ENCODE assay signal across 8 cellular contexts in the genomic region with DNA sequence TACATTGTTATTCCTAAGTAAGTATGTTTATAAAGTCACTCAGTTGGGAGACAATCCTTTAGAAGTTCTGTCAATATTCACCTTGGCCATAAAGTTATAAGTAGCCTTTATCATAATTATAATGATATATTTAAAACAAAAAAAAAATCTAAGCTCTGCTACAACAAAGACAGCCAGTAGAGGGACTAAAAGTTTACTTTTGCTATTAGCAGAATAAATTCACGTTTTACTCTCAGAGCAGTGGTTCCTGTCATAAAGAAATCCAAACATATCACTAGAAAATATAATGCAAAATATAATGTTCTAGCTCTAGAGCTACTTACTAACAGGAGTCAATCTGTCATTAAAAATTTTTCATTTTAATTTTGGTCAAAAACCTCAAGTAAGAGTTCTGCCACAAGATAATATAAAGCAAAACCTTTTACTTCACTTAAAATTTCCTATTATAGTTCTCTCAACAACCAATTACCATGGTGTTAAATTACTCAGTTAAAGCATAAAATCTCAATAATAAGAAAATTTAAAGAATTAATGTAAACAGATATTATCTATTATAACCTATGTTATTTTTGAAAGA. TPM values are rescaled to one million over a fixed set of nuclear protein-coding genes. Genes with fewer than 3 reads are reported as not detected.
DNase-seq lines count a peak whose midpoint lies in the region; ATAC-seq and TF ChIP-seq lines count a peak whose summit lies in the region.

No MANE protein-coding gene starts in this region.

- peak; percentile 26 for TF ChIP-seq CTCF in NB4 (IDR thresholded peaks at IDR 0.05; ENCODE audit: low read depth, low read length)
- TF ChIP-seq CTCF in neural crest cell (conservative IDR thresholded peaks at IDR 0.05), result peak; percentile 78

- ATAC-seq in stimulated activated naive B cell treated with anti-CD40 and anti-IgM and Interleukin-4, amounts not matched to agents 10 μg/mL and 1 μg/mL and 100 μg/mL, for 72 hours (replicated peaks), result no peak
- no peak for ATAC-seq in GM19452 (IDR thresholded peaks at IDR 0.05; ENCODE audit: unreplicated experiment)

- peaks cover 5% of the 10 kb centered on the region for H3K4me1 Mint-ChIP-seq in neural crest cell
- H3K4me1 Mint-ChIP-seq in stimulated activated naive B cell treated with anti-CD40 and anti-IgM and Interleukin-4, amounts not matched to agents 10 μg/mL and 1 μg/mL and 100 μg/mL, for 72 hours, result peaks cover 4 to 25% of the 10 kb centered on the region in 2 donors

- H3K4me3 Mint-ChIP-seq in neural crest cell, result no peak overlapping the region
- H3K4me3 Mint-ChIP-seq in stimulated activated naive B cell treated with anti-CD40 and anti-IgM and Interleukin-4, amounts not matched to agents 10 μg/mL and 1 μg/mL and 100 μg/mL, for 72 hours, result no peak overlapping the region

- H3K27ac Mint-ChIP-seq in neural crest cell (ENCODE audit: unreplicated experiment), result no peak overlapping the region
- no peak overlapping the region for H3K27ac Mint-ChIP-seq in stimulated activated naive B cell treated with anti-CD40 and anti-IgM and Interleukin-4, amounts not matched to agents 10 μg/mL and 1 μg/mL and 100 μg/mL, for 72 hours

- no peaks in the 10 kb centered on the region for H3K27me3 Mint-ChIP-seq in neural crest cell (ENCODE audit: low read depth)
- no peaks in the 10 kb centered on the region for H3K27me3 Mint-ChIP-seq in stimulated activated naive B cell treated with anti-CD40 and anti-IgM and Interleukin-4, amounts not matched to agents 10 μg/mL and 1 μg/mL and 100 μg/mL, for 72 hours

- H3K9me3 Mint-ChIP-seq in neural crest cell, result no peaks in the 10 kb centered on the region
- no peaks in the 10 kb centered on the region for H3K9me3 Mint-ChIP-seq in stimulated activated naive B cell treated with anti-CD40 and anti-IgM and Interleukin-4, amounts not matched to agents 10 μg/mL and 1 μg/mL and 100 μg/mL, for 72 hours

- peaks cover 4% of the 10 kb centered on the region for H3K36me3 Mint-ChIP-seq in neural crest cell (ENCODE audit: low read depth)
- peaks cover 6 to 14% of the 10 kb centered on the region in 2 donors for H3K36me3 Mint-ChIP-seq in stimulated activated naive B cell treated with anti-CD40 and anti-IgM and Interleukin-4, amounts not matched to agents 10 μg/mL and 1 μg/mL and 100 μg/mL, for 72 hours

- H3K4me3 ChIP-seq in NB4 (ENCODE audit: low read depth, low read length), result no peak overlapping the region

- DNase-seq in EH (ENCODE audit: low read depth) (peak; percentile 34), NB4 (ENCODE audit: low read depth) (peak; percentile 41), dedifferentiated amniotic fluid mesenchymal stem cell (ENCODE audit: extremely low spot score) (peak; percentile 46), neural crest cell (ENCODE audit: low read depth, low spot score) (no peak), amygdala (lab: John Stamatoyannopoulos, UW) (no peak), cerebellar cortex (ENCODE audit: low spot score) (no peak)
- DNase-seq in stimulated activated naive B cell treated with anti-CD40 and anti-IgM and Interleukin-4, amounts not matched to agents 10 μg/mL and 1 μg/mL and 100 μg/mL, for 72 hours, result no peak

- no peak for TF ChIP-seq POLR2A in NB4 (IDR thresholded peaks at IDR 0.05; ENCODE audit: extremely low read depth, insufficient read length)

RNA-seq across cellular contexts. Expression of gene INTS6, which starts 17.7 kb away (rescaled TPM):
- total RNA-seq in neural crest cell, result 38.1 and 39.2 TPM in 2 replicates

Comparison
In these comparisons a context has a peak if more than half of its experiments do, and no peak if none do; other contexts are left out.
1. DNase-seq: peak in EH (single experiment), NB4 (single experiment) and dedifferentiated amniotic fluid mesenchymal stem cell (single experiment); none in neural crest cell (single experiment), amygdala (0 of 56), stimulated activated naive B cell treated with anti-CD40 and anti-IgM and Interleukin-4, amounts not matched to agents 10 μg/mL and 1 μg/mL and 100 μg/mL, for 72 hours (single experiment) and cerebellar cortex (single experiment).